1 cellular context compared by ENCODE assay signal in the genomic region with DNA sequence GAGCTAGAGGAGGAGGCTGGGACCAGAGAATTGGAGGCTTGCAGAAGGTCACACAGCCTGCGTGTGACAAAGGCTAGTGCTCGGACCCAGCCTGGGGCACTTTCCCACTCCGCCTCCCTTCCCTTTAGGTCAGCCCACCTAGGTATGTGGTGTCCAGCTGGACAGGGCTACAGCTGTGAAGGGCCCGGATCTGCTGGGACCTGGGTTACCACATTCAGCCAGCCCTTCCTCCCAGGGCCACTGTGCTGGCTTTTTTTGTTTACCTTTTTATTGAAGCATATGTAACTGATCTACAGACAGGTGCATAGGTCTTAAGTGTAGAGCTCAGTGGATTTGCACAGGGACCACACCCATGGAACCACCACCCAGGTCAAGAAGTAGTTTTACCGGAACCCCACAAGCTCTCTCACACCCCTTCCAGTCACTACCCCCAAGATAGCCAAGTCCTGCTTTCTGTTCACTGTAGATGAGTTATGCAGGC.
TF ChIP-seq lines count a peak whose summit lies in the region.

No MANE protein-coding gene starts in this region.

TF ChIP-seq in A549, 52 proteins besides CTCF, POLR2A, EP300 and RAD21 (continued from another document):
- TF ChIP-seq FOSB (CRISPR knock-in tag; IDR thresholded peaks at IDR 0.05) (no peak), CHD2 (IDR thresholded peaks at IDR 0.05; ENCODE audit: low read length, partially characterized antibody) (no peak), E2F6 (IDR thresholded peaks at IDR 0.05; ENCODE audit: borderline replicate concordance, low read depth) (no peak), MYC (IDR thresholded peaks at IDR 0.05; ENCODE audit: borderline replicate concordance, low read length) (no peak)
- TF ChIP-seq, protein P1, sequence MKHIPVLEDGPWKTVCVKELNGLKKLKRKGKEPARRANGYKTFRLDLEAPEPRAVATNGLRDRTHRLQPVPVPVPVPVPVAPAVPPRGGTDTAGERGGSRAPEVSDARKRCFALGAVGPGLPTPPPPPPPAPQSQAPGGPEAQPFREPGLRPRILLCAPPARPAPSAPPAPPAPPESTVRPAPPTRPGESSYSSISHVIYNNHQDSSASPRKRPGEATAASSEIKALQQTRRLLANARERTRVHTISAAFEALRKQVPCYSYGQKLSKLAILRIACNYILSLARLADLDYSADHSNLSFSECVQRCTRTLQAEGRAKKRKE (CRISPR knock-in tag; IDR thresholded peaks at IDR 0.05; ENCODE audit: low read depth) = no peak
